Comparison of ENCODE assay signal across 6 cellular contexts in genomic region chr9:90035471-90035870, GRCh38.
"Had no signal": no experiment of that assay in that cellular context is flagged by ENCODE, and none has a peak within 500 bp of the region (broad histone marks: within the 10 kb centered on the region; RNA-seq: fewer than 3 reads in every experiment).

No MANE protein-coding gene starts in this region.

- H3K27me3 Mint-ChIP-seq: IgD-negative memory B cell had no signal

- DNase-seq: IMR-90, KBM-7 had no signal

- H3K4me3 ChIP-seq: K562 had no signal

- H3K36me3 Mint-ChIP-seq: IgD-negative memory B cell had no signal

- H3K27ac ChIP-seq: HL-60 had no signal

- H3K4me3 Mint-ChIP-seq: IgD-negative memory B cell had no signal

- ATAC-seq: HepG2, K562 had no signal

- H3K27ac Mint-ChIP-seq: IgD-negative memory B cell had no signal
